Comparison of ENCODE assay signal across 11 cellular contexts in genomic region chr15:57158589-57158988, GRCh38.
A peak's percentile ranks its signal among the peaks of the same experiment; 100 is the strongest.
DNase-seq lines count a peak whose midpoint lies in the region; ATAC-seq and TF ChIP-seq lines count a peak whose summit lies in the region.
"Had no signal": no experiment of that assay in that cellular context is flagged by ENCODE, and none has a peak within 500 bp of the region (broad histone marks: within the 10 kb centered on the region; RNA-seq: fewer than 3 reads in every experiment).

No MANE protein-coding gene starts in this region.

- peak overlapping the region in 46 of 59 donors; percentile 6 to 85 (median 52) for H3K27ac ChIP-seq in dorsolateral prefrontal cortex
- H3K27ac ChIP-seq in osteoblast (ENCODE audit: low read depth, low read length) = peak overlapping the region; percentile 17
- no peak overlapping the region for H3K27ac ChIP-seq in transverse colon
- H3K27ac ChIP-seq in PC-9 = no peak overlapping the region
- H3K27ac ChIP-seq: spleen, WERI-Rb-1 had no signal

- CTCF ChIA-PET in PC-9 (lab: Charles Lee) = interaction anchor here (0.6 kb wide), 1 partner anchor 428 kb away, joined by 6 read pairs; no protein-coding TSS in a partner anchor

- DNase-seq in HCEC 1CT (peak; percentile 64), NCI-H446 treated with DMSO at 0.1 percent for 48 hours (lab: John Stamatoyannopoulos, UW) (peak; percentile 84), dorsolateral prefrontal cortex (peak in 7 of 10 donors; percentile 25 to 67 (median 45)), osteoblast (ENCODE audit: insufficient read length, low spot score, missing footprints) (no peak), transverse colon (no peak), PC-9 (no peak)
- DNase-seq in central memory CD4-positive, alpha-beta T cell = no peak
- DNase-seq: spleen, WERI-Rb-1 had no signal

- TF ChIP-seq POLR2A in transverse colon (IDR thresholded peaks at IDR 0.05) = no peak

- no peaks in the 10 kb centered on the region for H4K20me1 ChIP-seq in osteoblast (ENCODE audit: insufficient read depth, low read length)
- H4K20me1 ChIP-seq in PC-9 (ENCODE audit: insufficient read depth) = no peaks in the 10 kb centered on the region

- H3K9me2 ChIP-seq in PC-9 (ENCODE audit: insufficient read depth) = no peaks in the 10 kb centered on the region

- POLR2A ChIA-PET in PC-9 (lab: Charles Lee; ENCODE audit: unreplicated experiment) = no interaction called here

- no TSS peak for BruUV-seq in PC-9 (replicated peaks; lab: Mats Ljungman, UMichigan)

- no peak for ATAC-seq in HG03135 (IDR thresholded peaks at IDR 0.05; ENCODE audit: unreplicated experiment)

- no peak for TF ChIP-seq EP300 in transverse colon (IDR thresholded peaks at IDR 0.05; ENCODE audit: low read depth)

- no peaks in the 10 kb centered on the region for H3K36me3 ChIP-seq in osteoblast (ENCODE audit: insufficient read depth, low read length)
- no peaks in the 10 kb centered on the region for H3K36me3 ChIP-seq in transverse colon
- no peaks in the 10 kb centered on the region for H3K36me3 ChIP-seq in PC-9 (ENCODE audit: low read depth)
- H3K36me3 ChIP-seq: HAP-1, spleen, WERI-Rb-1 had no signal

- H3F3A ChIP-seq in PC-9 (ENCODE audit: insufficient read depth, low read depth) = no peaks in the 10 kb centered on the region

- H3K9me3 ChIP-seq in osteoblast (ENCODE audit: low read depth, low read length) = no peaks in the 10 kb centered on the region
- no peaks in the 10 kb centered on the region for H3K9me3 ChIP-seq in transverse colon
- H3K9me3 ChIP-seq in PC-9 (ENCODE audit: insufficient read depth, low read depth) = no peaks in the 10 kb centered on the region
- H3K9me3 ChIP-seq: HAP-1, spleen had no signal

- in situ Hi-C loops in transverse colon (cut with MboI; ENCODE audit: low pct_ligation_motif_present in 1 of 4, low pct_unique_long_range_greater_than_20kb in 1 of 4, low sequenced_read_pairs in 3 of 4) = loop anchor here in 1 of 4 donors (25.0 kb wide), 1 partner anchor 379 kb away; no protein-coding TSS in a partner anchor

- H3K79me2 ChIP-seq in osteoblast (ENCODE audit: insufficient read depth, low read length) (no peaks in the 10 kb centered on the region), PC-9 (ENCODE audit: low read depth) (no peaks in the 10 kb centered on the region)

- peak overlapping the region; percentile 20 for H3K4me2 ChIP-seq in osteoblast (ENCODE audit: insufficient read depth, low read length)
- no peak overlapping the region for H3K4me2 ChIP-seq in PC-9

- peaks cover 34% of the 10 kb centered on the region for H3K4me1 ChIP-seq in osteoblast (ENCODE audit: insufficient read depth, low read length)
- H3K4me1 ChIP-seq in transverse colon = peaks cover 0 to 11% (median 0%) of the 10 kb centered on the region in 4 donors
- no peaks in the 10 kb centered on the region for H3K4me1 ChIP-seq in PC-9 (replicated peaks; ENCODE audit: insufficient read depth)

- H3K4me3 ChIP-seq in dorsolateral prefrontal cortex (peak overlapping the region in 7 of 59 donors; percentile 3 to 28 (median 13)), osteoblast (ENCODE audit: insufficient read depth, low read length) (no peak overlapping the region), transverse colon (no peak overlapping the region), PC-9 (no peak overlapping the region)
- H3K4me3 ChIP-seq: HAP-1, spleen had no signal

- intact Hi-C loops in dorsolateral prefrontal cortex (cut with DNase I) = no loop called here
- intact Hi-C loops in transverse colon (cut with DNase I; ENCODE audit: low total_unique reads) = no loop called here
- intact Hi-C loops in PC-9 (cut with micrococcal nuclease; ENCODE audit: unreplicated experiment) = no loop called here

- H3K27me3 ChIP-seq in dorsolateral prefrontal cortex = no peaks in the 10 kb centered on the region
- H3K27me3 ChIP-seq in osteoblast (ENCODE audit: insufficient read depth, low read length) = no peaks in the 10 kb centered on the region
- H3K27me3 ChIP-seq in transverse colon = no peaks in the 10 kb centered on the region
- H3K27me3 ChIP-seq in PC-9 (ENCODE audit: insufficient read depth, low read depth) = no peaks in the 10 kb centered on the region
- H3K27me3 ChIP-seq: spleen had no signal

- TF ChIP-seq CTCF in dorsolateral prefrontal cortex (IDR thresholded peaks at IDR 0.05 in 54 of 56, conservative IDR thresholded peaks at IDR 0.05 in 2 of 56; ENCODE audit: low read depth in 1 of 56, partially characterized antibody in 56 of 56) (peak in 7 of 56 donors; percentile 8 to 24 (median 16)), osteoblast (IDR thresholded peaks at IDR 0.05; ENCODE audit: extremely low read depth, low read depth, low read length) (no peak), transverse colon (IDR thresholded peaks at IDR 0.05) (no peak), PC-9 (conservative IDR thresholded peaks at IDR 0.05) (no peak)

- H2AFZ ChIP-seq in osteoblast (ENCODE audit: low read length) (no peak overlapping the region), PC-9 (no peak overlapping the region)

Comparison
In these comparisons a context has a peak if more than half of its experiments do, and no peak if none do; other contexts are left out.
1. DNase-seq: peak in HCEC 1CT (single experiment), NCI-H446 treated with DMSO at 0.1 percent for 48 hours (single experiment) and dorsolateral prefrontal cortex (7 of 10); none in osteoblast (single experiment), central memory CD4-positive, alpha-beta T cell (single experiment), transverse colon (single experiment) and PC-9 (0 of 2).
2. H3K27ac ChIP-seq: peak in dorsolateral prefrontal cortex (46 of 59) and osteoblast (single experiment); none in transverse colon (0 of 4) and PC-9 (single experiment).